In genomic region chr3:76099956-76100355, GRCh38 we compare ENCODE assay signal across 19 cellular contexts.
DNase-seq lines count a peak whose midpoint lies in the region; ATAC-seq, FAIRE-seq and TF ChIP-seq lines count a peak whose summit lies in the region.
"Had no signal": no experiment of that assay in that cellular context is flagged by ENCODE, and none has a peak within 500 bp of the region (broad histone marks: within the 10 kb centered on the region; RNA-seq: fewer than 3 reads in every experiment).

No MANE protein-coding gene starts in this region.

- no TSS peak for BruUV-seq in IMR-90 (replicated peaks; lab: Mats Ljungman, UMichigan)

- ATAC-seq in IMR-90 (ENCODE audit: low read depth), result no peak
- ATAC-seq in mucosa of descending colon, result no peak
- ATAC-seq: A549; CD8-positive, alpha-beta T cell had no signal

- no peak overlapping the region for H2AK9ac ChIP-seq in IMR-90 (replicated peaks; ENCODE audit: low read depth, low read length, poor library complexity)

- CTCF ChIA-PET in IMR-90 (lab: Yijun Ruan, JAX) (interaction anchor here (0.6 to 0.9 kb wide), 2 partner anchors 13 to 76 kb away, joined by 3 read pairs; no protein-coding TSS in a partner anchor), H1 (lab: Charles Lee; ENCODE audit: partially characterized antibody) (no interaction called here)

- no peak overlapping the region for H3K56ac ChIP-seq in IMR-90 (ENCODE audit: extremely low read depth, insufficient read depth, low read length)
- no peak overlapping the region for H3K56ac ChIP-seq in H1 (replicated peaks; ENCODE audit: insufficient read length, low read depth, low read length)

- TF ChIP-seq CTCF in D721Med (IDR thresholded peaks at IDR 0.05; ENCODE audit: insufficient read depth, missing control alignments), result no peak
- TF ChIP-seq CTCF in IMR-90 (conservative IDR thresholded peaks at IDR 0.05; ENCODE audit: low read depth, low read length), result no peak
- no peak for TF ChIP-seq CTCF in H1 (IDR thresholded peaks at IDR 0.05; ENCODE audit: control extremely low read depth in 1 of 3, insufficient read depth in 1 of 3, low read depth in 1 of 3, low read length in 3 of 3)
- no peak for TF ChIP-seq CTCF in mucosa of descending colon (IDR thresholded peaks at IDR 0.05)

- H3K4me3 ChIP-seq in IMR-90 (ENCODE audit: insufficient read depth, low read depth, low read length), result no peak overlapping the region
- H3K4me3 ChIP-seq in H1 (ENCODE audit: extremely low read depth in 1 of 4, insufficient read depth in 2 of 4, low read depth in 3 of 4, low read length in 4 of 4), result no peak overlapping the region
- H3K4me3 ChIP-seq in mucosa of descending colon, result no peak overlapping the region
- H3K4me3 ChIP-seq: A549; BLaER1 treated with 17β-estradiol and CSF1 and Interleukin-3, amounts not matched to agents 10 nM and 100 nM had no signal

- no peak overlapping the region for H3K9ac ChIP-seq in IMR-90 (ENCODE audit: low read depth, low read length)
- H3K9ac ChIP-seq in H1 (replicated peaks in 1 of 4; ENCODE audit: extremely low read depth in 1 of 4, low read depth in 3 of 4, low read length in 3 of 4), result no peak overlapping the region
- H3K9ac ChIP-seq: BLaER1 treated with 17β-estradiol and CSF1 and Interleukin-3, amounts not matched to agents 10 nM and 100 nM had no signal

- no peak overlapping the region for H2AFZ ChIP-seq in IMR-90 (replicated peaks; ENCODE audit: low read length, poor library complexity)
- no peak overlapping the region for H2AFZ ChIP-seq in H1 (ENCODE audit: low read length)

- in situ Hi-C loops in IMR-90 (cut with MboI; ENCODE audit: low sequenced_read_pairs), result no loop called here

- dilution Hi-C loops in IMR-90 (cut with HindIII; ENCODE audit: low sequenced_read_pairs, unreplicated experiment), result no loop called here

- H3K79me1 ChIP-seq in IMR-90 (ENCODE audit: low read depth in 1 of 2, low read length in 2 of 2), result no peaks in the 10 kb centered on the region
- no peaks in the 10 kb centered on the region for H3K79me1 ChIP-seq in H1 (ENCODE audit: low read depth, low read length)

- no peak for DNase-seq in D721Med (ENCODE audit: insufficient read length, low spot score)
- DNase-seq in IMR-90, result no peak
- no peak for DNase-seq in H1 (ENCODE audit: low read depth in 1 of 2, low spot score in 2 of 2)
- no peak for DNase-seq in NOMO-1 treated with DMSO at 0.1 percent for 48 hours (lab: John Stamatoyannopoulos, UW; ENCODE audit: unreplicated experiment)
- no peak for DNase-seq in mucosa of descending colon
- no peak for DNase-seq in midbrain (lab: John Stamatoyannopoulos, UW)
- DNase-seq: AML-193; CD4-positive, alpha-beta T cell; CD8-positive, alpha-beta T cell; COR-L47; DMS79 treated with DMSO at 0.1 percent for 48 hours; GF-D8 had no signal

- WGBS in IMR-90 (ENCODE audit: extremely low coverage in 2 of 2, insufficient read length in 1 of 2), 2 experiments, result no CpG with 5 or more reads among the region's 4 CpGs
- WGBS in H1 (ENCODE audit: extremely low coverage in 1 of 2, insufficient coverage in 1 of 2, insufficient read length in 1 of 2, insufficient replicate concordance in 2 of 2, low coverage in 1 of 2, low lambda C conversion rate in 2 of 2, missing lambda C conversion rate in 1 of 2), 2 experiments, result 92% methylated on average over 4 of the region's 4 CpGs; no CpG with 5 or more reads in 1 of the 2 experiments

- H3K4me2 ChIP-seq in IMR-90 (ENCODE audit: low read depth, low read length) (no peak overlapping the region), H1 (ENCODE audit: insufficient read depth in 1 of 2, low read depth in 2 of 2, low read length in 2 of 2) (no peak overlapping the region)
- H3K4me2 ChIP-seq: A549; BLaER1 treated with 17β-estradiol and CSF1 and Interleukin-3, amounts not matched to agents 10 nM and 100 nM had no signal

- H3K14ac ChIP-seq in IMR-90 (replicated peaks; ENCODE audit: low read depth, low read length) (no peak overlapping the region), H1 (ENCODE audit: insufficient read length) (no peak overlapping the region)

- TF ChIP-seq POLR2A in IMR-90 (IDR thresholded peaks at IDR 0.05; ENCODE audit: low read depth, low read length), result no peak
- no peak for TF ChIP-seq POLR2A in H1 (IDR thresholded peaks at IDR 0.05; ENCODE audit: control extremely low read depth in 1 of 2, low read depth in 2 of 2, low read length in 2 of 2)

- no peaks in the 10 kb centered on the region; the same call in 1 of the 2 replicates for H3K4me1 ChIP-seq in IMR-90 (ENCODE audit: control insufficient read depth, insufficient read depth, low read length)
- H3K4me1 ChIP-seq in H1 (replicated peaks in 1 of 4; ENCODE audit: control insufficient read depth in 3 of 4, insufficient read depth in 4 of 4, low read length in 3 of 4), result no peaks in the 10 kb centered on the region
- H3K4me1 ChIP-seq in mucosa of descending colon (ENCODE audit: low read depth), result no peaks in the 10 kb centered on the region
- H3K4me1 ChIP-seq: A549; BLaER1 treated with 17β-estradiol and CSF1 and Interleukin-3, amounts not matched to agents 10 nM and 100 nM had no signal

- FAIRE-seq in D721Med (lab: Jason Lieb, UNC), result peak; percentile 61
- no peak for FAIRE-seq in H1 (lab: Jason Lieb, UNC)
- FAIRE-seq: A549, G401.6, GM12891, GM19239 had no signal

- H2BK120ac ChIP-seq in IMR-90 (ENCODE audit: low read depth, low read length), result no peak overlapping the region
- no peak overlapping the region for H2BK120ac ChIP-seq in H1 (replicated peaks; ENCODE audit: low read depth, low read length)

- H3K27ac ChIP-seq in IMR-90 (ENCODE audit: insufficient read depth, low read length) (no peak overlapping the region), H1 (ENCODE audit: low read depth, low read length) (no peak overlapping the region)
- H3K27ac ChIP-seq: 22Rv1; A549; BLaER1 treated with 17β-estradiol and CSF1 and Interleukin-3, amounts not matched to agents 10 nM and 100 nM; C4-2B had no signal

- H4K8ac ChIP-seq in IMR-90 (ENCODE audit: low read depth in 2 of 2, low read length in 2 of 2), result no peak overlapping the region
- no peak overlapping the region for H4K8ac ChIP-seq in H1 (ENCODE audit: extremely low read depth, insufficient read depth, low read length)

- POLR2A ChIA-PET in IMR-90 (lab: Charles Lee; ENCODE audit: unreplicated experiment), result no interaction called here
- POLR2A ChIA-PET in H1 (lab: Charles Lee; ENCODE audit: partially characterized antibody), result interaction anchor here (1.1 kb wide), 1 partner anchor 10 kb away, joined by 4 read pairs; no protein-coding TSS in a partner anchor

- H3K18ac ChIP-seq in IMR-90 (ENCODE audit: low read depth, low read length), result no peak overlapping the region
- no peak overlapping the region for H3K18ac ChIP-seq in H1 (ENCODE audit: extremely low read depth, low read length)

- H2BK5ac ChIP-seq in IMR-90 (ENCODE audit: low read depth, low read length, poor library complexity, severe bottlenecking) (no peak overlapping the region), H1 (ENCODE audit: low read depth, low read length) (no peak overlapping the region)

- H3K9me1 ChIP-seq in IMR-90 (ENCODE audit: insufficient read depth, low read length), result no peaks in the 10 kb centered on the region

- H2BK12ac ChIP-seq in H1 (ENCODE audit: low read depth, low read length), result no peak overlapping the region

- H2BK15ac ChIP-seq in IMR-90 (ENCODE audit: low read depth, low read length) (no peak overlapping the region), H1 (ENCODE audit: low read length) (no peak overlapping the region)

- H4K91ac ChIP-seq in IMR-90 (ENCODE audit: insufficient read depth, low read depth, low read length) (no peak overlapping the region), H1 (replicated peaks; ENCODE audit: insufficient read length, low read length) (no peak overlapping the region)

- no peaks in the 10 kb centered on the region for H3K23me2 ChIP-seq in H1 (ENCODE audit: low read depth, low read length)

- no peaks in the 10 kb centered on the region for H3K79me2 ChIP-seq in H1 (ENCODE audit: control insufficient read depth in 1 of 2, insufficient read depth in 2 of 2, low read length in 2 of 2)

- H4K5ac ChIP-seq in IMR-90 (ENCODE audit: low read depth, low read length) (no peak overlapping the region), H1 (ENCODE audit: insufficient read length, low read depth, low read length) (no peak overlapping the region)

- H3K23ac ChIP-seq in IMR-90 (ENCODE audit: low read depth, low read length) (no peak overlapping the region), H1 (ENCODE audit: insufficient read length) (no peak overlapping the region)

- H3K27me3 ChIP-seq in IMR-90 (ENCODE audit: control insufficient read depth, insufficient read depth, low read length), result no peaks in the 10 kb centered on the region
- H3K27me3 ChIP-seq in H1 (replicated peaks in 1 of 4; ENCODE audit: control insufficient read depth in 3 of 4, extremely low read depth in 1 of 4, insufficient read depth in 3 of 4, low read length in 3 of 4), result no peaks in the 10 kb centered on the region
- H3K27me3 ChIP-seq: BLaER1 treated with 17β-estradiol and CSF1 and Interleukin-3, amounts not matched to agents 10 nM and 100 nM had no signal

- intact Hi-C loops in IMR-90 (cut with micrococcal nuclease), result loop anchor here (10.0 kb wide), 1 partner anchor 665 kb away; no protein-coding TSS in a partner anchor
- intact Hi-C loops in mucosa of descending colon (cut with DNase I, micrococcal nuclease), result no loop called here

- no peak for TF ChIP-seq EP300 in H1 (IDR thresholded peaks at IDR 0.05; ENCODE audit: borderline replicate concordance in 1 of 2, low read depth in 2 of 2, low read length in 2 of 2)

- no peaks in the 10 kb centered on the region for H4K20me1 ChIP-seq in IMR-90 (ENCODE audit: insufficient read depth, low read length)
- H4K20me1 ChIP-seq in H1 (replicated peaks in 1 of 2; ENCODE audit: control insufficient read depth in 1 of 2, insufficient read depth in 2 of 2, low read length in 2 of 2), result no peaks in the 10 kb centered on the region
- H4K20me1 ChIP-seq: BLaER1 treated with 17β-estradiol and CSF1 and Interleukin-3, amounts not matched to agents 10 nM and 100 nM had no signal

- TF ChIP-seq RAD21 in IMR-90 (IDR thresholded peaks at IDR 0.05; ENCODE audit: low read length) (no peak), H1 (IDR thresholded peaks at IDR 0.05 in 1 of 2, conservative IDR thresholded peaks at IDR 0.05 in 1 of 2; ENCODE audit: low read depth in 2 of 2, low read length in 2 of 2) (no peak)

- no peaks in the 10 kb centered on the region for H3K9me3 ChIP-seq in IMR-90 (ENCODE audit: control insufficient read depth, insufficient read depth, low read length)
- peaks cover 0 to 3% of the 10 kb centered on the region in 2 experiments; a peak in 1 of 4 replicates for H3K9me3 ChIP-seq in H1 (ENCODE audit: insufficient read depth in 2 of 2, low read depth in 1 of 2, low read length in 1 of 2)
- no peaks in the 10 kb centered on the region for H3K9me3 ChIP-seq in mucosa of descending colon
- H3K9me3 ChIP-seq: A549 had no signal

- H3K4ac ChIP-seq in IMR-90 (ENCODE audit: low read depth, low read length), result no peak overlapping the region
- no peak overlapping the region for H3K4ac ChIP-seq in H1 (replicated peaks; ENCODE audit: insufficient read length, low read depth, low read length)

- H3K36me3 ChIP-seq in IMR-90 (ENCODE audit: control insufficient read depth, insufficient read depth, low read length) (no peaks in the 10 kb centered on the region), H1 (ENCODE audit: control insufficient read depth in 2 of 4, insufficient read depth in 4 of 4, low read length in 3 of 4) (no peaks in the 10 kb centered on the region), mucosa of descending colon (ENCODE audit: low read depth) (no peaks in the 10 kb centered on the region)
- H3K36me3 ChIP-seq: BLaER1 treated with 17β-estradiol and CSF1 and Interleukin-3, amounts not matched to agents 10 nM and 100 nM had no signal

- H2BK20ac ChIP-seq in IMR-90 (ENCODE audit: low read depth, low read length) (no peak overlapping the region), H1 (ENCODE audit: low read length) (no peak overlapping the region)

- H2AK5ac ChIP-seq in IMR-90 (ENCODE audit: low read depth, low read length) (no peak overlapping the region), H1 (ENCODE audit: low read depth, low read length) (no peak overlapping the region)
